ENCODE assay signal across 1 cellular context in genomic region chr11:61103851-61104423, GRCh38.
TF ChIP-seq lines count a peak whose summit lies in the region.

No MANE protein-coding gene starts in this region.

TF ChIP-seq in IMR-90, 13 proteins besides CTCF, POLR2A, EP300 and RAD21 (continued from another document):
- TF ChIP-seq ELK1 (IDR thresholded peaks at IDR 0.05; ENCODE audit: borderline replicate concordance, low read depth, low read length) (no peak), RFX5 (IDR thresholded peaks at IDR 0.05; ENCODE audit: low read depth, low read length) (no peak), SMC3 (IDR thresholded peaks at IDR 0.05; ENCODE audit: low read depth, low read length) (no peak), FOS (IDR thresholded peaks at IDR 0.05; ENCODE audit: low read depth, low read length) (no peak)
TF ChIP-seq in IMR-90: peak in this region for 0.
